Comparison of ENCODE assay signal across 9 cellular contexts in genomic region chr7:24911213-24911603, GRCh38.
DNase-seq lines count a peak whose midpoint lies in the region; ATAC-seq, FAIRE-seq and TF ChIP-seq lines count a peak whose summit lies in the region.
"Had no signal": no experiment of that assay in that cellular context is flagged by ENCODE, and none has a peak within 500 bp of the region (broad histone marks: within the 10 kb centered on the region; RNA-seq: fewer than 3 reads in every experiment).

No MANE protein-coding gene starts in this region.

- H3K9me3 Mint-ChIP-seq in activated CD8-positive, alpha-beta T cell treated with anti-CD3 and anti-CD28 coated beads, Interleukin-2, amount 10 ng/mL, durations not matched to agents 7 days and 5 days (ENCODE audit: insufficient read depth), result no peaks in the 10 kb centered on the region
- no peaks in the 10 kb centered on the region for H3K9me3 Mint-ChIP-seq in chondrocyte (ENCODE audit: low read depth)

- H3K4me1 Mint-ChIP-seq in activated CD8-positive, alpha-beta T cell treated with anti-CD3 and anti-CD28 coated beads, Interleukin-2, amount 10 ng/mL, durations not matched to agents 7 days and 5 days (ENCODE audit: low read depth), result peaks cover 62% of the 10 kb centered on the region
- H3K4me1 Mint-ChIP-seq in chondrocyte (ENCODE audit: low read depth), result peaks cover 3% of the 10 kb centered on the region

- no peak; the same call in 1 of the 2 replicates for TF ChIP-seq POLR2A in GM12892 (IDR thresholded peaks at IDR 0.05; ENCODE audit: low read depth, low read length)

- POLR2A ChIA-PET in activated CD8-positive, alpha-beta T cell treated with anti-CD3 and anti-CD28 coated beads, Interleukin-2, amount 10 ng/mL, durations not matched to agents 7 days and 5 days (lab: Charles Lee), result interaction anchor here (0.6 to 5.1 kb wide), 8 partner anchors 7 to 214 kb away, joined by 3 to 39 read pairs (median 6); partner anchors contain the start of genes CYCS and OSBPL3

- CTCF ChIA-PET in activated CD8-positive, alpha-beta T cell treated with anti-CD3 and anti-CD28 coated beads, Interleukin-2, amount 10 ng/mL, durations not matched to agents 7 days and 5 days (lab: Charles Lee), result interaction anchor here (0.8 to 5.4 kb wide), 16 partner anchors 11 to 187 kb away, joined by 3 to 37 read pairs (median 4); partner anchors contain the start of gene OSBPL3

- H3K4me1 ChIP-seq in foreskin keratinocyte, result peaks cover 39% of the 10 kb centered on the region

- H3K27ac ChIP-seq in foreskin keratinocyte, result no peak overlapping the region

- FAIRE-seq in GM12892 (lab: Jason Lieb, UNC), result peak; percentile 5
- FAIRE-seq: TTC549 had no signal

- DNase-seq in A172 (ENCODE audit: low spot score), result peak; percentile 58
- no peak for DNase-seq in GM12892 (ENCODE audit: insufficient read length)
- peak; percentile 66 for DNase-seq in activated CD8-positive, alpha-beta T cell treated with anti-CD3 and anti-CD28 coated beads, Interleukin-2, amount 10 ng/mL, durations not matched to agents 7 days and 5 days
- no peak for DNase-seq in chondrocyte (ENCODE audit: low spot score)
- no peak for DNase-seq in foreskin keratinocyte
- DNase-seq in NCI-H526 (lab: John Stamatoyannopoulos, UW), result no peak
- DNase-seq in D341Med (ENCODE audit: low spot score), result no peak

- H3K4me3 Mint-ChIP-seq in activated CD8-positive, alpha-beta T cell treated with anti-CD3 and anti-CD28 coated beads, Interleukin-2, amount 10 ng/mL, durations not matched to agents 7 days and 5 days, result peak overlapping the region; percentile 62
- H3K4me3 Mint-ChIP-seq in chondrocyte (ENCODE audit: unreplicated experiment), result no peak overlapping the region

- ATAC-seq in HG03378 (IDR thresholded peaks at IDR 0.05; ENCODE audit: unreplicated experiment) (peak; percentile 52), foreskin keratinocyte (no peak)
- ATAC-seq in activated CD8-positive, alpha-beta T cell treated with anti-CD3 and anti-CD28 coated beads, Interleukin-2, amount 10 ng/mL, durations not matched to agents 7 days and 5 days, result peak; percentile 55

- no peaks in the 10 kb centered on the region for H3K27me3 ChIP-seq in foreskin keratinocyte

- no peaks in the 10 kb centered on the region for H3K27me3 Mint-ChIP-seq in activated CD8-positive, alpha-beta T cell treated with anti-CD3 and anti-CD28 coated beads, Interleukin-2, amount 10 ng/mL, durations not matched to agents 7 days and 5 days (ENCODE audit: low read depth)
- H3K27me3 Mint-ChIP-seq in chondrocyte (ENCODE audit: low read depth), result no peaks in the 10 kb centered on the region

- TF ChIP-seq CTCF in chondrocyte (IDR thresholded peaks at IDR 0.05) (no peak), foreskin keratinocyte (conservative IDR thresholded peaks at IDR 0.05) (no peak)

- peaks cover 37% of the 10 kb centered on the region for H3K36me3 Mint-ChIP-seq in activated CD8-positive, alpha-beta T cell treated with anti-CD3 and anti-CD28 coated beads, Interleukin-2, amount 10 ng/mL, durations not matched to agents 7 days and 5 days (ENCODE audit: low read depth)
- no peaks in the 10 kb centered on the region for H3K36me3 Mint-ChIP-seq in chondrocyte (ENCODE audit: low read depth)

- peak overlapping the region; percentile 97 for H3K27ac Mint-ChIP-seq in activated CD8-positive, alpha-beta T cell treated with anti-CD3 and anti-CD28 coated beads, Interleukin-2, amount 10 ng/mL, durations not matched to agents 7 days and 5 days
- H3K27ac Mint-ChIP-seq in chondrocyte (ENCODE audit: unreplicated experiment), result no peak overlapping the region

Comparison
In these comparisons a context has a peak if more than half of its experiments do, and no peak if none do; other contexts are left out.
1. DNase-seq: peak in A172 (single experiment) and activated CD8-positive, alpha-beta T cell treated with anti-CD3 and anti-CD28 coated beads, Interleukin-2, amount 10 ng/mL, durations not matched to agents 7 days and 5 days (single experiment); none in GM12892 (single experiment), chondrocyte (single experiment), foreskin keratinocyte (0 of 2), NCI-H526 (0 of 2) and D341Med (single experiment).